Comparison of ENCODE assay signal across 8 cellular contexts in the genomic region with DNA sequence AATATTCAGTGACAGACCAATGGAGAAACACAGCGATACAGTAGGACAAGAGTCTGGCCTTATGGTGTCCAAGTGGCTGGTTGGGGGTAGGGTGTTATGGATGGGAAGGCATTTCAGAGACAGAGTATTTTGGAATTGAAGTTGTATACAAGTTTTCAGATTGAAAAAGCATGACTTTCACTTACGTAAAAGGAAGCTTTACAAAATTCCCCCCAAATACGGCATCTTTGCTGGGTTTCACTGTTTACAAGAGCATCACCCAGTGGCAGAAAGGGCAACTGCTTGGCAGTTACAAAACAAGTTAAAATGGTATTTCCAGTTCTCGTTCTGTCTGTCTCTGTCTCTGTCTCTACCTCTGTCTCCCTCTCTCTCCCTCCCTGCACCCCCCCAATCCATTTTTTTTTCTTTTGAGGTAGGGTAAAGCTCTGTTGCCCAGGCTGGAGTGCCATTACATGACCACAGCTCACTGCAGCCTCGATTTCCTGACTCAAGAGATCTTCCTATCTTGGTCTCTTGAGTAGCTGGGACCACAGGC.
A peak's percentile ranks its signal among the peaks of the same experiment; 100 is the strongest.
DNase-seq lines count a peak whose midpoint lies in the region; ATAC-seq and TF ChIP-seq lines count a peak whose summit lies in the region.

No MANE protein-coding gene starts in this region.

- peak; percentile 38 for DNase-seq in COLO829 (ENCODE audit: low spot score)
- peak; percentile 68 for DNase-seq in OCI-M1 (lab: John Stamatoyannopoulos, UW)
- DNase-seq in dermis blood vessel endothelial cell, result peak; percentile 43
- DNase-seq in NCI-H510A treated with DMSO at 0.1 percent for 48 hours (lab: John Stamatoyannopoulos, UW), result no peak
- DNase-seq in vagina (ENCODE audit: extremely low spot score in 2 of 2), result no peak

- no peak overlapping the region for H2AFZ ChIP-seq in parathyroid adenoma

- intact Hi-C loops in vagina (cut with DNase I), result no loop called here

- H3K27me3 ChIP-seq in parathyroid adenoma (ENCODE audit: control insufficient read depth, insufficient read depth, low read length) (no peaks in the 10 kb centered on the region), vagina (no peaks in the 10 kb centered on the region)

- TF ChIP-seq CTCF in parathyroid adenoma (IDR thresholded peaks at IDR 0.05) (peak; percentile 36), vagina (IDR thresholded peaks at IDR 0.05) (no peak)

- H3K4me2 ChIP-seq in parathyroid adenoma (ENCODE audit: low read length), result no peak overlapping the region

- no peak for TF ChIP-seq POLR2A in vagina (IDR thresholded peaks at IDR 0.05)

- H3K4me3 ChIP-seq in parathyroid adenoma (ENCODE audit: low read depth, low read length) (no peak overlapping the region), vagina (no peak overlapping the region)

- H3K27ac ChIP-seq in parathyroid adenoma, result no peak overlapping the region
- H3K27ac ChIP-seq in vagina, result no peak overlapping the region

- no peaks in the 10 kb centered on the region for H3K79me2 ChIP-seq in parathyroid adenoma

- H3K9me3 ChIP-seq in parathyroid adenoma (ENCODE audit: control insufficient read depth, low read length) (no peaks in the 10 kb centered on the region), vagina (no peaks in the 10 kb centered on the region)

- no peak overlapping the region for H3K9ac ChIP-seq in parathyroid adenoma

- H3K4me1 ChIP-seq in parathyroid adenoma, result no peaks in the 10 kb centered on the region
- no peaks in the 10 kb centered on the region for H3K4me1 ChIP-seq in vagina

- ATAC-seq in GM18868 (IDR thresholded peaks at IDR 0.05; ENCODE audit: unreplicated experiment), result peak; percentile 51
- ATAC-seq in HG03066 (IDR thresholded peaks at IDR 0.05; ENCODE audit: low read depth, unreplicated experiment), result peak; percentile 45

- H3K36me3 ChIP-seq in parathyroid adenoma (ENCODE audit: control insufficient read depth, insufficient read depth, low read length), result no peaks in the 10 kb centered on the region
- no peaks in the 10 kb centered on the region for H3K36me3 ChIP-seq in vagina

Comparison
In these comparisons a context has a peak if more than half of its experiments do, and no peak if none do; other contexts are left out.
1. DNase-seq: peak in COLO829 (single experiment), OCI-M1 (single experiment) and dermis blood vessel endothelial cell (single experiment); none in NCI-H510A treated with DMSO at 0.1 percent for 48 hours (single experiment) and vagina (0 of 2).